In the genomic region with DNA sequence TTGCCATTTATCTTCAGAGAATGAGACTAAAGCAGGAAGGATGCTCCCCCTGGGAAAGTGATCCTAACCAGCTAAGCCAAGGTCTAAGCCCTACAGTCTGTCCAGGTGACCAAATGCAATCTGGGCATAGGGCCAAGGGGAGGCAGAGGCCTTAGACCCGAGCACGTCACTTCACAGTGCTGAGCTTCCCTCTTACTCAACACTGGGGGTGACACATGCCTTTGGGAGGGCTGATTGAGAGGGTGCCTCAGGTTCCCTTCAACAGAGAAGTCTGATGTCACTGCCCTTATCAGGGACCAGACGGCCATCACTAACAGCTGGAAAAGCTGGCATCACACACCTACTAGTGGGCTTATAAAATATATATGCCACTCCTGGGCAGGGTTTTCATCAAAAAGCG, we compare ENCODE assay signal across 11 cellular contexts. TPM values are rescaled to one million over a fixed set of nuclear protein-coding genes. Genes with fewer than 3 reads are reported as not detected.
DNase-seq lines count a peak whose midpoint lies in the region; ATAC-seq and TF ChIP-seq lines count a peak whose summit lies in the region.
"Had no signal": no experiment of that assay in that cellular context is flagged by ENCODE, and none has a peak within 500 bp of the region (broad histone marks: within the 10 kb centered on the region; RNA-seq: fewer than 3 reads in every experiment).

No MANE protein-coding gene starts in this region.

- BruUV-seq in A673 (replicated peaks; lab: Mats Ljungman, UMichigan) = no TSS peak

- H3K27me3 ChIP-seq in gastrocnemius medialis (no peaks in the 10 kb centered on the region), A673 (replicated peaks; ENCODE audit: insufficient read depth, low read depth, low read length, poor library complexity) (peaks cover 11% of the 10 kb centered on the region)

- peaks cover 0 to 13% of the 10 kb centered on the region in 2 donors for H3K36me3 ChIP-seq in gastrocnemius medialis
- H3K36me3 ChIP-seq in A673 (ENCODE audit: insufficient read depth, low read length, poor library complexity, severe bottlenecking) = no peaks in the 10 kb centered on the region

- H3K27ac ChIP-seq in RWPE1 = peak overlapping the region; percentile 54
- H3K27ac ChIP-seq in gastrocnemius medialis = peak overlapping the region; percentile 91 to 99 (median 96)
- no peak overlapping the region for H3K27ac ChIP-seq in A673 (ENCODE audit: low read depth, low read length, poor library complexity, severe bottlenecking)
- H3K27ac ChIP-seq: HL-60 had no signal

- peaks cover 59 to 72% of the 10 kb centered on the region in 2 donors for H3K4me1 ChIP-seq in gastrocnemius medialis
- H3K4me1 ChIP-seq in A673 (ENCODE audit: insufficient read depth, low read length, poor library complexity, severe bottlenecking) = peaks cover 13% of the 10 kb centered on the region

- in situ Hi-C loops in gastrocnemius medialis (cut with MboI; ENCODE audit: low sequenced_read_pairs in 4 of 4) = no loop called here

- CTCF ChIA-PET in RWPE1 (lab: Yijun Ruan, JAX) = interaction anchor here (0.5 to 0.6 kb wide), 3 partner anchors 8 to 189 kb away, joined by 3 read pairs; no protein-coding TSS in a partner anchor
- CTCF ChIA-PET in A673 (lab: Charles Lee) = no interaction called here

- intact Hi-C loops in gastrocnemius medialis (cut with DNase I; ENCODE audit: low total_unique reads) (no loop called here), A673 (cut with micrococcal nuclease; ENCODE audit: unreplicated experiment) (no loop called here)

- H3K4me3 ChIP-seq in fibroblast of mammary gland (ENCODE audit: control insufficient read depth, low read depth, low read length) (no peak overlapping the region), gastrocnemius medialis (no peak overlapping the region), A673 (ENCODE audit: low read depth, low read length, poor library complexity, severe bottlenecking) (no peak overlapping the region)

- no peaks in the 10 kb centered on the region for H3K9me3 ChIP-seq in gastrocnemius medialis
- H3K9me3 ChIP-seq in A673 (ENCODE audit: low read depth, low read length, poor library complexity, severe bottlenecking) = no peaks in the 10 kb centered on the region

- peak; percentile 43 to 52 for TF ChIP-seq POLR2A in gastrocnemius medialis (IDR thresholded peaks at IDR 0.05)

- DNase-seq in HT-29 (ENCODE audit: low spot score) (peak; percentile 50), RWPE1 (ENCODE audit: low spot score) (no peak), fibroblast of mammary gland (ENCODE audit: low read depth) (peak; percentile 82), gastrocnemius medialis (peak in 1 of 2 donors; percentile 84), A673 (ENCODE audit: low spot score) (no peak), KG1 (lab: John Stamatoyannopoulos, UW) (no peak)
- DNase-seq: H7, NCI-H2081 treated with DMSO at 0.1 percent for 48 hours, nephron progenitor cell had no signal

- no peak for TF ChIP-seq CTCF in RWPE1 (conservative IDR thresholded peaks at IDR 0.05; ENCODE audit: low read depth)
- no peak for TF ChIP-seq CTCF in fibroblast of mammary gland (conservative IDR thresholded peaks at IDR 0.05; ENCODE audit: control insufficient read depth, insufficient read depth, low read depth, low read length)
- no peak for TF ChIP-seq CTCF in gastrocnemius medialis (IDR thresholded peaks at IDR 0.05 in 4 of 5, conservative IDR thresholded peaks at IDR 0.05 in 1 of 5)
- no peak for TF ChIP-seq CTCF in A673 (conservative IDR thresholded peaks at IDR 0.05; ENCODE audit: low read depth, low read length)

- ATAC-seq in gastrocnemius medialis (no peak), GM21515 (IDR thresholded peaks at IDR 0.05; ENCODE audit: unreplicated experiment) (no peak)

- POLR2A ChIA-PET in RWPE1 (lab: Yijun Ruan, JAX; ENCODE audit: low non-redundant PET) = no interaction called here
- POLR2A ChIA-PET in A673 (lab: Charles Lee; ENCODE audit: low non-redundant PET) = no interaction called here

RNA-seq across cellular contexts. Expression of a gene that starts 4.0 kb away (rescaled TPM):
- 242 and 281 TPM in 2 replicates for total RNA-seq in HT-29 (2014; rRNA removed; shearing (Covaris generic))
- total RNA-seq in gastrocnemius medialis (100 to 1,000 TPM; 189 to 338 (median 264) TPM), A673 (2021) (97.4 and 108 TPM in 2 replicates)

RNA-seq across cellular contexts. Expression of a gene that starts 4.9 kb away (rescaled TPM):
- 0.08 and 1.7 TPM in 2 replicates for total RNA-seq in HT-29 (2014; rRNA removed; shearing (Covaris generic))
- total RNA-seq in gastrocnemius medialis = 1,000 to 10,000 TPM in 1 of 4 donors, 100 to 1,000 TPM in 3; 286 to 1,191 (median 655) TPM
- total RNA-seq in A673 (2021) = 0.19 and 0.28 TPM in 2 replicates

RNA-seq across cellular contexts. Expression of a gene that starts 5.1 kb away (rescaled TPM):
- total RNA-seq in HT-29 (2014; rRNA removed; shearing (Covaris generic)) = 47.6 and 54.3 TPM in 2 replicates
- 10 to 100 TPM; 25.6 to 48.2 (median 37.7) TPM for total RNA-seq in gastrocnemius medialis
- total RNA-seq in A673 (2021) = 37.6 and 39.8 TPM in 2 replicates

RNA-seq across cellular contexts. Expression of a gene that starts 11.5 kb away (rescaled TPM):
- not detected in 2 replicates for total RNA-seq in HT-29 (2014; rRNA removed; shearing (Covaris generic))
- total RNA-seq in gastrocnemius medialis (under 1 TPM in 3 of 4 donors, not detected in 1; 0.10 to 0.87 (median 0.16) TPM), A673 (2021) (not detected in 2 replicates)
- total RNA-seq: H7 had no signal

RNA-seq across cellular contexts. Expression of a gene that starts 30.9 kb away (rescaled TPM):
- total RNA-seq in HT-29 (2014; rRNA removed; shearing (Covaris generic)) = 1.3 and 3.4 TPM in 2 replicates
- 10 to 100 TPM; 10.3 to 30.3 (median 12.9) TPM for total RNA-seq in gastrocnemius medialis
- total RNA-seq in A673 (2021) = 3.0 and 3.9 TPM in 2 replicates

Comparison
In these comparisons a context has a peak if more than half of its experiments do, and no peak if none do; other contexts are left out.
1. DNase-seq: peak in HT-29 (single experiment) and fibroblast of mammary gland (single experiment); none in RWPE1 (single experiment), A673 (single experiment) and KG1 (single experiment).
2. RNA of a gene that starts 4.9 kb away (total RNA-seq): 286 to 1,191 TPM in gastrocnemius medialis; 0.19 to 0.28 TPM in A673 and 0.08 to 1.7 TPM in HT-29; every median in the first group is over 100 times any median in the second.